8 cellular contexts compared by ENCODE assay signal in genomic region chr16:5769513-5769912, GRCh38.
"Had no signal": no experiment of that assay in that cellular context is flagged by ENCODE, and none has a peak within 500 bp of the region (broad histone marks: within the 10 kb centered on the region; RNA-seq: fewer than 3 reads in every experiment).

No MANE protein-coding gene starts in this region.

- DNase-seq: GDM1, GF-D8 had no signal

- FAIRE-seq: G401.6, GM12878, GM12891, GM12892, GM18507, GM19239 had no signal

- ATAC-seq: GM12878 had no signal

- H3K4me3 ChIP-seq: GM12878 had no signal
